Comparison of ENCODE assay signal across 1 cellular context in the genomic region with DNA sequence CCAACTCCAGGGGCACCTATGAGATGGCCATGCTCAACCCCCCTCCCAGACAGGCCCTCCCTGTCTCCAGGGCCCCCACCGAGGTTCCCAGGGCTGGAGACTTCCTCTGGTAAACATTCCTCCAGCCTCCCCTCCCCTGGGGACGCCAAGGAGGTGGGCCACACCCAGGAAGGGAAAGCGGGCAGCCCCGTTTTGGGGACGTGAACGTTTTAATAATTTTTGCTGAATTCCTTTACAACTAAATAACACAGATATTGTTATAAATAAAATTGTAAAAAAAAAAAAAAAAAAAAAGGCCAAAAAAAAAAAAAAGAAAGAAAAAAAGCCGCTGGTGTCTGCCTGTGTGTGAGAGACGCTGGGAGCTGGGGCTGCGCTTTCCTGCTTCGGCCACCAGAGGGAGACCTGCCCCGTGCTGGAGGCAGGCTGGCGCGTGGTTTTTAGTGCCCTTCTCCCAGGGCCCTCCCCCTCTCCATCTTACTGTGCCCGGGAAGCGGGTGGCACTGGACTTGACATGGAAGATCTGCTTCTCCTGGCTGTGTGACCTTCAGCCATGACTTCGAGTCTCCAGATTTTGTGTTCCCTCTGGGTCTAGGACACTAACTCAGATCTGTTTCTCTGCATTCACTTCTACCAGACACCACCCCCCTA.
TF ChIP-seq lines count a peak whose summit lies in the region.

No MANE protein-coding gene starts in this region.

TF ChIP-seq in K562, 482 proteins besides CTCF, POLR2A, EP300 and RAD21 (continued from another document and continues in another):
- TF ChIP-seq ZNF239 (CRISPR knock-in tag; IDR thresholded peaks at IDR 0.05) (no peak), PHB (CRISPR knock-in tag; IDR thresholded peaks at IDR 0.05) (no peak), PHB2 (IDR thresholded peaks at IDR 0.05; ENCODE audit: low read depth) (no peak), EP400 (IDR thresholded peaks at IDR 0.05) (no peak), BRD4 (IDR thresholded peaks at IDR 0.05) (no peak), ZNF134 (CRISPR knock-in tag; conservative IDR thresholded peaks at IDR 0.05) (no peak), TAF15 (IDR thresholded peaks at IDR 0.05; ENCODE audit: low read depth, low read length) (no peak), GABPA (tag; conservative IDR thresholded peaks at IDR 0.05; ENCODE audit: low read depth) (no peak), DNMT1 (IDR thresholded peaks at IDR 0.05) (no peak), DMBX1 (CRISPR knock-in tag; IDR thresholded peaks at IDR 0.05; ENCODE audit: borderline replicate concordance) (no peak), CSDE1 (IDR thresholded peaks at IDR 0.05) (no peak), ZNF23 (CRISPR knock-in tag; IDR thresholded peaks at IDR 0.05) (no peak), CBFB (CRISPR knock-in tag; IDR thresholded peaks at IDR 0.05) (no peak), TFAM (CRISPR knock-in tag; conservative IDR thresholded peaks at IDR 0.05) (no peak), OTX1 (CRISPR knock-in tag; IDR thresholded peaks at IDR 0.05) (no peak), ZFP36 (IDR thresholded peaks at IDR 0.05; ENCODE audit: low read depth, low read length, partially characterized antibody) (no peak), FOSL1 (tag; conservative IDR thresholded peaks at IDR 0.05) (no peak), KAT8 (IDR thresholded peaks at IDR 0.05; ENCODE audit: low read depth) (no peak), RHOXF2B (CRISPR knock-in tag; conservative IDR thresholded peaks at IDR 0.05) (no peak), DPF2 (IDR thresholded peaks at IDR 0.05) (no peak), ZNF764 (CRISPR knock-in tag; IDR thresholded peaks at IDR 0.05; ENCODE audit: low read depth) (no peak), ZNF24 (IDR thresholded peaks at IDR 0.05) (no peak), MBD2 (IDR thresholded peaks at IDR 0.05; ENCODE audit: borderline replicate concordance, low read depth) (no peak), ZNF282 (CRISPR knock-in tag; IDR thresholded peaks at IDR 0.05) (no peak), SMC3 (conservative IDR thresholded peaks at IDR 0.05; ENCODE audit: insufficient read depth, low read depth, low read length) (peak; percentile 87), RB1 (IDR thresholded peaks at IDR 0.05; ENCODE audit: low read depth) (peak; percentile 55; the same call in 1 of the 2 replicates), ATF7 (IDR thresholded peaks at IDR 0.05) (no peak)
- TF ChIP-seq, protein P1, sequence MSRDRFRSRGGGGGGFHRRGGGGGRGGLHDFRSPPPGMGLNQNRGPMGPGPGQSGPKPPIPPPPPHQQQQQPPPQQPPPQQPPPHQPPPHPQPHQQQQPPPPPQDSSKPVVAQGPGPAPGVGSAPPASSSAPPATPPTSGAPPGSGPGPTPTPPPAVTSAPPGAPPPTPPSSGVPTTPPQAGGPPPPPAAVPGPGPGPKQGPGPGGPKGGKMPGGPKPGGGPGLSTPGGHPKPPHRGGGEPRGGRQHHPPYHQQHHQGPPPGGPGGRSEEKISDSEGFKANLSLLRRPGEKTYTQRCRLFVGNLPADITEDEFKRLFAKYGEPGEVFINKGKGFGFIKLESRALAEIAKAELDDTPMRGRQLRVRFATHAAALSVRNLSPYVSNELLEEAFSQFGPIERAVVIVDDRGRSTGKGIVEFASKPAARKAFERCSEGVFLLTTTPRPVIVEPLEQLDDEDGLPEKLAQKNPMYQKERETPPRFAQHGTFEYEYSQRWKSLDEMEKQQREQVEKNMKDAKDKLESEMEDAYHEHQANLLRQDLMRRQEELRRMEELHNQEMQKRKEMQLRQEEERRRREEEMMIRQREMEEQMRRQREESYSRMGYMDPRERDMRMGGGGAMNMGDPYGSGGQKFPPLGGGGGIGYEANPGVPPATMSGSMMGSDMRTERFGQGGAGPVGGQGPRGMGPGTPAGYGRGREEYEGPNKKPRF (IDR thresholded peaks at IDR 0.05; ENCODE audit: low read depth, low read length) = no peak
- TF ChIP-seq, protein P2, sequence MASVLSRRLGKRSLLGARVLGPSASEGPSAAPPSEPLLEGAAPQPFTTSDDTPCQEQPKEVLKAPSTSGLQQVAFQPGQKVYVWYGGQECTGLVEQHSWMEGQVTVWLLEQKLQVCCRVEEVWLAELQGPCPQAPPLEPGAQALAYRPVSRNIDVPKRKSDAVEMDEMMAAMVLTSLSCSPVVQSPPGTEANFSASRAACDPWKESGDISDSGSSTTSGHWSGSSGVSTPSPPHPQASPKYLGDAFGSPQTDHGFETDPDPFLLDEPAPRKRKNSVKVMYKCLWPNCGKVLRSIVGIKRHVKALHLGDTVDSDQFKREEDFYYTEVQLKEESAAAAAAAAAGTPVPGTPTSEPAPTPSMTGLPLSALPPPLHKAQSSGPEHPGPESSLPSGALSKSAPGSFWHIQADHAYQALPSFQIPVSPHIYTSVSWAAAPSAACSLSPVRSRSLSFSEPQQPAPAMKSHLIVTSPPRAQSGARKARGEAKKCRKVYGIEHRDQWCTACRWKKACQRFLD (CRISPR knock-in tag; IDR thresholded peaks at IDR 0.05) = no peak
- TF ChIP-seq, protein P3, sequence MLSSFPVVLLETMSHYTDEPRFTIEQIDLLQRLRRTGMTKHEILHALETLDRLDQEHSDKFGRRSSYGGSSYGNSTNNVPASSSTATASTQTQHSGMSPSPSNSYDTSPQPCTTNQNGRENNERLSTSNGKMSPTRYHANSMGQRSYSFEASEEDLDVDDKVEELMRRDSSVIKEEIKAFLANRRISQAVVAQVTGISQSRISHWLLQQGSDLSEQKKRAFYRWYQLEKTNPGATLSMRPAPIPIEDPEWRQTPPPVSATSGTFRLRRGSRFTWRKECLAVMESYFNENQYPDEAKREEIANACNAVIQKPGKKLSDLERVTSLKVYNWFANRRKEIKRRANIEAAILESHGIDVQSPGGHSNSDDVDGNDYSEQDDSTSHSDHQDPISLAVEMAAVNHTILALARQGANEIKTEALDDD (IDR thresholded peaks at IDR 0.05) = no peak
- TF ChIP-seq, protein P4, sequence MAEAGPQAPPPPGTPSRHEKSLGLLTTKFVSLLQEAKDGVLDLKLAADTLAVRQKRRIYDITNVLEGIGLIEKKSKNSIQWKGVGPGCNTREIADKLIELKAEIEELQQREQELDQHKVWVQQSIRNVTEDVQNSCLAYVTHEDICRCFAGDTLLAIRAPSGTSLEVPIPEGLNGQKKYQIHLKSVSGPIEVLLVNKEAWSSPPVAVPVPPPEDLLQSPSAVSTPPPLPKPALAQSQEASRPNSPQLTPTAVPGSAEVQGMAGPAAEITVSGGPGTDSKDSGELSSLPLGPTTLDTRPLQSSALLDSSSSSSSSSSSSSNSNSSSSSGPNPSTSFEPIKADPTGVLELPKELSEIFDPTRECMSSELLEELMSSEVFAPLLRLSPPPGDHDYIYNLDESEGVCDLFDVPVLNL (CRISPR knock-in tag; IDR thresholded peaks at IDR 0.05; ENCODE audit: low read depth) = no peak
- TF ChIP-seq, protein P5, sequence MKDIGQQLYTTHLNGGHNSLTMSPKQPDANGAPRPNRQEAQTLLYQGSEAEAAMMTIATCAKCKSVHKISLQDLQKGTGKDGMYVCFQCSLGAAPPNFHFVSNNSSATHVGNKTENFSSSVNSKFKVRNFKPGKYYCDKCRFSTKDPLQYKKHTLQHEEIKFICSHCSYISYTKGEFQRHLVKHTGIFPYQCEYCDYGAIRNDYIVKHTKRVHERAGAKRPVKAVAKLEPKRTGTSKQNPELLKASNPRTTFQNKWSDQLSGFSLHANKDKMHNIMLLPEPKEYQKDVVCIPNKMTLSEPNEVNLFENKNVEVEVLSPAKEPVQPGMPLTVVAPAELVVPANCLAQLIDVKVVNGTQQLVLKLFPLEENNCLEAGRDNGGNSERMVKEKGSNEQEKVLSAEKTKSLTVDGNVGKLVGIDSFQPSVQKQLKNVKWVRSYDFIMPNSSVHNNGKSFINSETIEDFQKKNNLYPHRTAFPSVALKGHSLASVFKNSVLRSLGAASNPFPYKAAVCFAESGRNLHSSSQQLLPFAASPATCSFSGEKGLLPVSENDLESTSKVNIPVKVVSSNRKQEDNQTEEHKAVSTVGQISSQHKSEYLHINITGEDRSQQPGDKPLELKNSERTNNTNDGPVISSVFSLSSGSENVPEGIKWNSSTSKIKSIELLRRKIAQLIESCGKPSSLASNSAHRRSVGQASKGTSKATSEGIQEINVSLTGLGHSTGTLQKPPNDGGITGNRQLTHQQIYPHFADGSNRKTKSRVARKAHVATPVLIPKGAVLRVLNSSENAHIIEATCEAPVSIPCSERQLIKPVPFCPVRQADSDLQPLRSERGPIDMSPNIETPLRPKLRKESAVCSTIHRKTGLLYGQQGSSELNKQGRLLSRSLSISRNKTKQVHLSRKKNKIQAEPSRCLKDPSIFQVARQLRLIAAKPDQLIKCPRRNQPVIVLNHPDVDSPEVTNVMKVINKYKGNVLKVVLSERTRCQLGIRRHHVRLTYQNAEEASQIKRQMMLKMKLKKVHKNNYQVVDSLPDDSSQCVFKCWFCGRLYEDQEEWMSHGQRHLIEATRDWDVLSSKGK (CRISPR knock-in tag; IDR thresholded peaks at IDR 0.05) = no peak
- TF ChIP-seq, protein P6, sequence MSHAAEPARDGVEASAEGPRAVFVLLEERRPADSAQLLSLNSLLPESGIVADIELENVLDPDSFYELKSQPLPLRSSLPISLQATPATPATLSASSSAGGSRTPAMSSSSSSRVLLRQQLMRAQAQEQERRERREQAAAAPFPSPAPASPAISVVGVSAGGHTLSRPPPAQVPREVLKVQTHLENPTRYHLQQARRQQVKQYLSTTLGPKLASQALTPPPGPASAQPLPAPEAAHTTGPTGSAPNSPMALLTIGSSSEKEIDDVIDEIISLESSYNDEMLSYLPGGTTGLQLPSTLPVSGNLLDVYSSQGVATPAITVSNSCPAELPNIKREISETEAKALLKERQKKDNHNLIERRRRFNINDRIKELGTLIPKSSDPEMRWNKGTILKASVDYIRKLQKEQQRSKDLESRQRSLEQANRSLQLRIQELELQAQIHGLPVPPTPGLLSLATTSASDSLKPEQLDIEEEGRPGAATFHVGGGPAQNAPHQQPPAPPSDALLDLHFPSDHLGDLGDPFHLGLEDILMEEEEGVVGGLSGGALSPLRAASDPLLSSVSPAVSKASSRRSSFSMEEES (CRISPR knock-in tag; IDR thresholded peaks at IDR 0.05) = no peak
- TF ChIP-seq, protein P7, sequence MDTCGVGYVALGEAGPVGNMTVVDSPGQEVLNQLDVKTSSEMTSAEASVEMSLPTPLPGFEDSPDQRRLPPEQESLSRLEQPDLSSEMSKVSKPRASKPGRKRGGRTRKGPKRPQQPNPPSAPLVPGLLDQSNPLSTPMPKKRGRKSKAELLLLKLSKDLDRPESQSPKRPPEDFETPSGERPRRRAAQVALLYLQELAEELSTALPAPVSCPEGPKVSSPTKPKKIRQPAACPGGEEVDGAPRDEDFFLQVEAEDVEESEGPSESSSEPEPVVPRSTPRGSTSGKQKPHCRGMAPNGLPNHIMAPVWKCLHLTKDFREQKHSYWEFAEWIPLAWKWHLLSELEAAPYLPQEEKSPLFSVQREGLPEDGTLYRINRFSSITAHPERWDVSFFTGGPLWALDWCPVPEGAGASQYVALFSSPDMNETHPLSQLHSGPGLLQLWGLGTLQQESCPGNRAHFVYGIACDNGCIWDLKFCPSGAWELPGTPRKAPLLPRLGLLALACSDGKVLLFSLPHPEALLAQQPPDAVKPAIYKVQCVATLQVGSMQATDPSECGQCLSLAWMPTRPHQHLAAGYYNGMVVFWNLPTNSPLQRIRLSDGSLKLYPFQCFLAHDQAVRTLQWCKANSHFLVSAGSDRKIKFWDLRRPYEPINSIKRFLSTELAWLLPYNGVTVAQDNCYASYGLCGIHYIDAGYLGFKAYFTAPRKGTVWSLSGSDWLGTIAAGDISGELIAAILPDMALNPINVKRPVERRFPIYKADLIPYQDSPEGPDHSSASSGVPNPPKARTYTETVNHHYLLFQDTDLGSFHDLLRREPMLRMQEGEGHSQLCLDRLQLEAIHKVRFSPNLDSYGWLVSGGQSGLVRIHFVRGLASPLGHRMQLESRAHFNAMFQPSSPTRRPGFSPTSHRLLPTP (IDR thresholded peaks at IDR 0.05; ENCODE audit: borderline replicate concordance, extremely low read depth, insufficient read length) = no peak
- TF ChIP-seq, protein P8, sequence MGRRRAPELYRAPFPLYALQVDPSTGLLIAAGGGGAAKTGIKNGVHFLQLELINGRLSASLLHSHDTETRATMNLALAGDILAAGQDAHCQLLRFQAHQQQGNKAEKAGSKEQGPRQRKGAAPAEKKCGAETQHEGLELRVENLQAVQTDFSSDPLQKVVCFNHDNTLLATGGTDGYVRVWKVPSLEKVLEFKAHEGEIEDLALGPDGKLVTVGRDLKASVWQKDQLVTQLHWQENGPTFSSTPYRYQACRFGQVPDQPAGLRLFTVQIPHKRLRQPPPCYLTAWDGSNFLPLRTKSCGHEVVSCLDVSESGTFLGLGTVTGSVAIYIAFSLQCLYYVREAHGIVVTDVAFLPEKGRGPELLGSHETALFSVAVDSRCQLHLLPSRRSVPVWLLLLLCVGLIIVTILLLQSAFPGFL (CRISPR knock-in tag; IDR thresholded peaks at IDR 0.05) = no peak
- TF ChIP-seq, protein P9, sequence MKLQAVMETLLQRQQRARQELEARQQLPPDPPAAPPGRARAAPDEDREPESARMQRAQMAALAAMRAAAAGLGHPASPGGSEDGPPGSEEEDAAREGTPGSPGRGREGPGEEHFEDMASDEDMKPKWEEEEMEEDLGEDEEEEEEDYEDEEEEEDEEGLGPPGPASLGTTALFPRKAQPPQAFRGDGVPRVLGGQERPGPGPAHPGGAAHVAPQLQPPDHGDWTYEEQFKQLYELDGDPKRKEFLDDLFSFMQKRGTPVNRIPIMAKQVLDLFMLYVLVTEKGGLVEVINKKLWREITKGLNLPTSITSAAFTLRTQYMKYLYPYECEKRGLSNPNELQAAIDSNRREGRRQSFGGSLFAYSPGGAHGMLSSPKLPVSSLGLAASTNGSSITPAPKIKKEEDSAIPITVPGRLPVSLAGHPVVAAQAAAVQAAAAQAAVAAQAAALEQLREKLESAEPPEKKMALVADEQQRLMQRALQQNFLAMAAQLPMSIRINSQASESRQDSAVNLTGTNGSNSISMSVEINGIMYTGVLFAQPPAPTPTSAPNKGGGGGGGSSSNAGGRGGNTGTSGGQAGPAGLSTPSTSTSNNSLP (IDR thresholded peaks at IDR 0.05; ENCODE audit: borderline replicate concordance, low read depth, low read length) = no peak
- TF ChIP-seq, protein P10, sequence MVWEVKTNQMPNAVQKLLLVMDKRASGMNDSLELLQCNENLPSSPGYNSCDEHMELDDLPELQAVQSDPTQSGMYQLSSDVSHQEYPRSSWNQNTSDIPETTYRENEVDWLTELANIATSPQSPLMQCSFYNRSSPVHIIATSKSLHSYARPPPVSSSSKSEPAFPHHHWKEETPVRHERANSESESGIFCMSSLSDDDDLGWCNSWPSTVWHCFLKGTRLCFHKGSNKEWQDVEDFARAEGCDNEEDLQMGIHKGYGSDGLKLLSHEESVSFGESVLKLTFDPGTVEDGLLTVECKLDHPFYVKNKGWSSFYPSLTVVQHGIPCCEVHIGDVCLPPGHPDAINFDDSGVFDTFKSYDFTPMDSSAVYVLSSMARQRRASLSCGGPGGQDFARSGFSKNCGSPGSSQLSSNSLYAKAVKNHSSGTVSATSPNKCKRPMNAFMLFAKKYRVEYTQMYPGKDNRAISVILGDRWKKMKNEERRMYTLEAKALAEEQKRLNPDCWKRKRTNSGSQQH (CRISPR knock-in tag; IDR thresholded peaks at IDR 0.05) = no peak
- TF ChIP-seq, protein P11, sequence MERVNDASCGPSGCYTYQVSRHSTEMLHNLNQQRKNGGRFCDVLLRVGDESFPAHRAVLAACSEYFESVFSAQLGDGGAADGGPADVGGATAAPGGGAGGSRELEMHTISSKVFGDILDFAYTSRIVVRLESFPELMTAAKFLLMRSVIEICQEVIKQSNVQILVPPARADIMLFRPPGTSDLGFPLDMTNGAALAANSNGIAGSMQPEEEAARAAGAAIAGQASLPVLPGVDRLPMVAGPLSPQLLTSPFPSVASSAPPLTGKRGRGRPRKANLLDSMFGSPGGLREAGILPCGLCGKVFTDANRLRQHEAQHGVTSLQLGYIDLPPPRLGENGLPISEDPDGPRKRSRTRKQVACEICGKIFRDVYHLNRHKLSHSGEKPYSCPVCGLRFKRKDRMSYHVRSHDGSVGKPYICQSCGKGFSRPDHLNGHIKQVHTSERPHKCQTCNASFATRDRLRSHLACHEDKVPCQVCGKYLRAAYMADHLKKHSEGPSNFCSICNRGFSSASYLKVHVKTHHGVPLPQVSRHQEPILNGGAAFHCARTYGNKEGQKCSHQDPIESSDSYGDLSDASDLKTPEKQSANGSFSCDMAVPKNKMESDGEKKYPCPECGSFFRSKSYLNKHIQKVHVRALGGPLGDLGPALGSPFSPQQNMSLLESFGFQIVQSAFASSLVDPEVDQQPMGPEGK (CRISPR knock-in tag; IDR thresholded peaks at IDR 0.05; ENCODE audit: borderline replicate concordance) = no peak
